19 cellular contexts compared by ENCODE assay signal in the genomic region with DNA sequence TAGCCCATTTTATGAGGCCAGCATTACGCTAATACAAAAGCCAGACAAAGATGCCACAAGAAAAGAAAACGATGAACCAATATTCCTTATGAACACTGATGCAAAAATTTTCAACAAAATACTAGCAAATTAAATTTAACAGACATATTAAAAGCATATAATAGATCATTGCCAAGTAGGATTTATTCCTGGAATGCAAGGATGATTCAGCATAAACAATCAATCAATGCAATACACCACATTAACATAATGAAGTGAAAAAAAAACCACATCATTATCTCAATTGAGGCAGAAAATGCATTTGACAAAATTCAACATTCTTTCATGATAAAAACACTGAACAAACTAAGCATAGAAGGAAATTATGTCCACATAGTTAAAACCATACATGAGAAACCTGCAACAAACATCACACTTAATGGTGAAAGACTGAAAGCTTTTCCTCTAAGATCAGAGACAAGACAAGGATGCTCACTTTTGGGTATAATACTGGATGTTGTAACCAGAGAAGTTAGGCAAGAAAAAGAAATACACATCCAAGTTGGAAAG.
"Had no signal": no experiment of that assay in that cellular context is flagged by ENCODE, and none has a peak within 500 bp of the region (broad histone marks: within the 10 kb centered on the region; RNA-seq: fewer than 3 reads in every experiment).

No MANE protein-coding gene starts in this region.

- H3K27me3 ChIP-seq: left lung, right atrium auricular region, sigmoid colon, stomach, testis, tibial artery had no signal

- H3K27ac ChIP-seq: coronary artery, left lung, prostate gland, right atrium auricular region, sigmoid colon, stomach, testis, tibial artery had no signal

- H3K4me3 ChIP-seq: coronary artery, left lung, prostate gland, right atrium auricular region, sigmoid colon, stomach, testis, tibial artery had no signal

- H3K4me1 ChIP-seq: left lung, prostate gland, right atrium auricular region, sigmoid colon, stomach, testis, tibial artery had no signal

- DNase-seq: effector memory CD8-positive, alpha-beta T cell; head of caudate nucleus; kidney; left lung; mesenchymal stem cell; midbrain; naive thymus-derived CD4-positive, alpha-beta T cell; nucleus accumbens; sigmoid colon; stimulated activated CD4-positive, alpha-beta T cell treated with anti-CD3 and anti-CD28 coated beads, Interleukin-2, amount 100 ng/mL, for 24 hours; stimulated activated CD4-positive, alpha-beta T cell treated with anti-CD3 and anti-CD28 coated beads, Interleukin-4, amount 100 ng/mL, for 24 hours; stimulated activated naive CD4-positive, alpha-beta T cell treated with Interleukin-2 at 50 U/mL for 16 hours; stomach; testis; tibial artery had no signal

- FAIRE-seq: endometrium had no signal

- H3K9me3 ChIP-seq: left lung, prostate gland, right atrium auricular region, sigmoid colon, stomach, testis, tibial artery had no signal

- H3K36me3 ChIP-seq: left lung, prostate gland, right atrium auricular region, sigmoid colon, stomach, tibial artery had no signal
